ENCODE assay signal across 1 cellular context in genomic region chr20:21280496-21281016, GRCh38.
A peak's percentile ranks its signal among the peaks of the same experiment; 100 is the strongest.
TF ChIP-seq lines count a peak whose summit lies in the region.

No MANE protein-coding gene starts in this region.

TF ChIP-seq in HepG2, 621 proteins besides CTCF, POLR2A, EP300 and RAD21 (continued from another document and continues in another):
- TF ChIP-seq HMG20A (CRISPR knock-in tag; IDR thresholded peaks at IDR 0.05; ENCODE audit: borderline replicate concordance) (peak; percentile 76; the same call in 1 of the 2 replicates), NKX3-1 (CRISPR knock-in tag; IDR thresholded peaks at IDR 0.05) (no peak), ZNF138 (CRISPR knock-in tag; IDR thresholded peaks at IDR 0.05; ENCODE audit: low read depth) (no peak), ZNF160 (CRISPR knock-in tag; IDR thresholded peaks at IDR 0.05) (no peak), ATAD3A (CRISPR knock-in tag; IDR thresholded peaks at IDR 0.05) (no peak), ZNF335 (CRISPR knock-in tag; IDR thresholded peaks at IDR 0.05) (0 out of 2 replicates have a peak, but pooled peaks have one; percentile 62), ZNF224 (CRISPR knock-in tag; IDR thresholded peaks at IDR 0.05) (no peak), MED1 (CRISPR knock-in tag; IDR thresholded peaks at IDR 0.05) (peak; percentile 60), ZNF770 (CRISPR knock-in tag; IDR thresholded peaks at IDR 0.05) (no peak; the same call in 1 of the 2 replicates), PPARG (CRISPR knock-in tag; conservative IDR thresholded peaks at IDR 0.05) (peak; percentile 60; the same call in 1 of the 2 replicates), FOXP1 (IDR thresholded peaks at IDR 0.05) (no peak), FOXP1 (CRISPR knock-in tag; IDR thresholded peaks at IDR 0.05) (peak; percentile 67; the same call in 1 of the 2 replicates), PLSCR1 (CRISPR knock-in tag; IDR thresholded peaks at IDR 0.05; ENCODE audit: borderline replicate concordance) (no peak), DMAP1 (CRISPR knock-in tag; IDR thresholded peaks at IDR 0.05) (no peak), MXD4 (CRISPR knock-in tag; IDR thresholded peaks at IDR 0.05) (no peak), ZNF7 (CRISPR knock-in tag; IDR thresholded peaks at IDR 0.05) (no peak), ZXDC (CRISPR knock-in tag; IDR thresholded peaks at IDR 0.05) (no peak), SCMH1 (CRISPR knock-in tag; IDR thresholded peaks at IDR 0.05; ENCODE audit: borderline replicate concordance) (no peak), PATZ1 (CRISPR knock-in tag; IDR thresholded peaks at IDR 0.05) (peak; percentile 40; the same call in 1 of the 2 replicates), NCOA5 (CRISPR knock-in tag; IDR thresholded peaks at IDR 0.05) (no peak), IRF2 (CRISPR knock-in tag; IDR thresholded peaks at IDR 0.05) (peak; percentile 53; the same call in 1 of the 2 replicates), ZNF124 (CRISPR knock-in tag; IDR thresholded peaks at IDR 0.05) (no peak), TCF7 (IDR thresholded peaks at IDR 0.05; ENCODE audit: low read depth) (no peak), PAF1 (CRISPR knock-in tag; IDR thresholded peaks at IDR 0.05) (no peak), DDIT3 (CRISPR knock-in tag; IDR thresholded peaks at IDR 0.05) (no peak), GZF1 (CRISPR knock-in tag; IDR thresholded peaks at IDR 0.05) (no peak), TFDP2 (CRISPR knock-in tag; IDR thresholded peaks at IDR 0.05) (no peak), CAMTA2 (CRISPR knock-in tag; IDR thresholded peaks at IDR 0.05; ENCODE audit: borderline replicate concordance) (no peak), ZBTB20 (CRISPR knock-in tag; IDR thresholded peaks at IDR 0.05; ENCODE audit: borderline replicate concordance, low read depth) (peak; percentile 51; the same call in 1 of the 2 replicates), ZSCAN9 (CRISPR knock-in tag; IDR thresholded peaks at IDR 0.05; ENCODE audit: borderline replicate concordance) (no peak), ZNF33B (CRISPR knock-in tag; IDR thresholded peaks at IDR 0.05) (peak; percentile 58), EHMT2 (IDR thresholded peaks at IDR 0.05; ENCODE audit: borderline replicate concordance, low read depth, low read length) (peak; percentile 47; the same call in 1 of the 2 replicates), ZNF775 (CRISPR knock-in tag; IDR thresholded peaks at IDR 0.05; ENCODE audit: borderline replicate concordance) (no peak), HINFP (CRISPR knock-in tag; IDR thresholded peaks at IDR 0.05; ENCODE audit: low read depth) (no peak), ZNF280D (CRISPR knock-in tag; IDR thresholded peaks at IDR 0.05) (peak; percentile 93), ZNF710 (CRISPR knock-in tag; IDR thresholded peaks at IDR 0.05; ENCODE audit: borderline replicate concordance) (0 out of 2 replicates have a peak, but pooled peaks have one; percentile 7), NR3C1 (CRISPR knock-in tag; IDR thresholded peaks at IDR 0.05) (no peak), NCOR1 (IDR thresholded peaks at IDR 0.05; ENCODE audit: borderline replicate concordance, low read length) (peak; percentile 91), TFDP1 (CRISPR knock-in tag; IDR thresholded peaks at IDR 0.05; ENCODE audit: borderline replicate concordance) (no peak; the same call in 1 of the 2 replicates), DR1 (CRISPR knock-in tag; IDR thresholded peaks at IDR 0.05) (no peak), HOMEZ (CRISPR knock-in tag; IDR thresholded peaks at IDR 0.05; ENCODE audit: low read depth) (peak; percentile 79; the same call in 1 of the 2 replicates), TSC22D2 (CRISPR knock-in tag; IDR thresholded peaks at IDR 0.05; ENCODE audit: borderline replicate concordance) (no peak), SALL1 (CRISPR knock-in tag; IDR thresholded peaks at IDR 0.05) (peak; percentile 67), IRX3 (CRISPR knock-in tag; IDR thresholded peaks at IDR 0.05; ENCODE audit: borderline replicate concordance, low read depth) (no peak), ZNF3 (CRISPR knock-in tag; IDR thresholded peaks at IDR 0.05) (peak; percentile 27; the same call in 1 of the 2 replicates), ZNF343 (CRISPR knock-in tag; IDR thresholded peaks at IDR 0.05) (no peak), ZNF607 (CRISPR knock-in tag; IDR thresholded peaks at IDR 0.05; ENCODE audit: borderline replicate concordance) (no peak)
